Comparison of ENCODE assay signal across 32 cellular contexts in genomic region chr11:128871165-128871564, GRCh38. TPM values are rescaled to one million over a fixed set of nuclear protein-coding genes. Genes with fewer than 3 reads are reported as not detected.
"Had no signal": no experiment of that assay in that cellular context is flagged by ENCODE, and none has a peak within 500 bp of the region (broad histone marks: within the 10 kb centered on the region; RNA-seq: fewer than 3 reads in every experiment).

No MANE protein-coding gene starts in this region.

- H3K36me3 Mint-ChIP-seq: activated naive CD8-positive, alpha-beta T cell; mesothelial cell of epicardium; natural killer cell; stimulated activated memory B cell treated with anti-CD40 and anti-IgM and Interleukin-4, amounts not matched to agents 10 μg/mL and 1 μg/mL and 100 μg/mL, for 72 hours had no signal

- H3K4me1 ChIP-seq: adrenal gland, ascending aorta, esophagus squamous epithelium, gastroesophageal sphincter, left ventricle myocardium inferior, stomach, suprapubic skin, tibial nerve had no signal

- H3K36me3 ChIP-seq: adrenal gland, ascending aorta, brain microvascular endothelial cell, esophagus squamous epithelium, gastroesophageal sphincter, left ventricle myocardium inferior, stomach, suprapubic skin, tibial nerve had no signal

- DNase-seq: activated CD4-positive, alpha-beta T cell treated with anti-CD3 and anti-CD28 coated beads, Interleukin-2, amount 50 U/mL, for 4 hours; activated CD8-positive, alpha-beta memory T cell treated with anti-CD3 and anti-CD28 coated beads for 24 hours; activated CD8-positive, alpha-beta memory T cell treated with anti-CD3 and anti-CD28 coated beads, Interleukin-2, amount 50 U/mL, for 4 hours; activated naive CD4-positive, alpha-beta T cell; activated T-cell treated with anti-CD3 and anti-CD28 coated beads, Interleukin-2, amount 50 U/mL, for 4 hours; adrenal gland; brain microvascular endothelial cell; central memory CD4-positive, alpha-beta T cell; dermis blood vessel endothelial cell; effector memory CD8-positive, alpha-beta T cell; esophagus squamous epithelium; head of caudate nucleus; kidney glomerular epithelial cell; left ventricle myocardium inferior; natural killer cell; nucleus accumbens; small intestine; stimulated activated CD4-positive, alpha-beta T cell treated with anti-CD3 and anti-CD28 coated beads, Interleukin-15, amount 100 ng/mL, for 24 hours; stomach; T-helper 9 cell had no signal

- H3K4me3 Mint-ChIP-seq: activated naive CD8-positive, alpha-beta T cell; activated T-cell treated with anti-CD3 and anti-CD28 coated beads, Interleukin-2, amount 50 U/mL, for 4 hours; effector memory CD8-positive, alpha-beta T cell; mesothelial cell of epicardium; natural killer cell; stimulated activated memory B cell treated with anti-CD40 and anti-IgM and Interleukin-4, amounts not matched to agents 10 μg/mL and 1 μg/mL and 100 μg/mL, for 72 hours had no signal

- H3K9me3 ChIP-seq: adrenal gland, ascending aorta, esophagus squamous epithelium, gastroesophageal sphincter, left ventricle myocardium inferior, stomach, suprapubic skin, tibial nerve had no signal

- FAIRE-seq: small intestine, urothelium cell line had no signal

- H3K9me3 Mint-ChIP-seq: activated T-cell treated with anti-CD3 and anti-CD28 coated beads, Interleukin-2, amount 50 U/mL, for 4 hours; activated T-helper 2 cell treated with anti-CD3 and anti-CD28 coated beads, Interferon-gamma antibody, Interleukin-2, Interleukin-4, amounts not matched to agents 10 μg/mL and 5 μg/mL and 100 μg/mL, durations not matched to agents 14 hours and 24 hours and 36 hours; effector memory CD8-positive, alpha-beta T cell; mesothelial cell of epicardium; natural killer cell; stimulated activated memory B cell treated with anti-CD40 and anti-IgM and Interleukin-4, amounts not matched to agents 10 μg/mL and 1 μg/mL and 100 μg/mL, for 72 hours had no signal

- ATAC-seq: activated T-cell treated with anti-CD3 and anti-CD28 coated beads, Interleukin-2, amount 50 U/mL, for 4 hours; effector memory CD8-positive, alpha-beta T cell; gastroesophageal sphincter; natural killer cell; sciatic nerve; stimulated activated memory B cell treated with anti-CD40 and anti-IgM and Interleukin-4, amounts not matched to agents 10 μg/mL and 1 μg/mL and 100 μg/mL, for 72 hours had no signal

- H3K27me3 ChIP-seq: adrenal gland, ascending aorta, brain microvascular endothelial cell, esophagus squamous epithelium, gastroesophageal sphincter, suprapubic skin, tibial nerve had no signal

- H3K4me1 Mint-ChIP-seq: mesothelial cell of epicardium; natural killer cell; stimulated activated memory B cell treated with anti-CD40 and anti-IgM and Interleukin-4, amounts not matched to agents 10 μg/mL and 1 μg/mL and 100 μg/mL, for 72 hours had no signal

- H3K4me3 ChIP-seq: adrenal gland, ascending aorta, esophagus squamous epithelium, gastroesophageal sphincter, left ventricle myocardium inferior, stomach, suprapubic skin, tibial nerve had no signal

- H3K27ac Mint-ChIP-seq: activated naive CD8-positive, alpha-beta T cell; activated T-helper 2 cell treated with anti-CD3 and anti-CD28 coated beads, Interferon-gamma antibody, Interleukin-2, Interleukin-4, amounts not matched to agents 10 μg/mL and 5 μg/mL and 100 μg/mL, durations not matched to agents 14 hours and 24 hours and 36 hours; effector memory CD8-positive, alpha-beta T cell; mesothelial cell of epicardium; natural killer cell; stimulated activated memory B cell treated with anti-CD40 and anti-IgM and Interleukin-4, amounts not matched to agents 10 μg/mL and 1 μg/mL and 100 μg/mL, for 72 hours had no signal

- H3K27ac ChIP-seq: adrenal gland, ascending aorta, brain microvascular endothelial cell, esophagus squamous epithelium, gastroesophageal sphincter, left ventricle myocardium inferior, stomach, suprapubic skin, tibial nerve had no signal

RNA-seq across cellular contexts. Expression of gene KCNJ1, which starts 4.1 kb away (rescaled TPM):
- total RNA-seq: activated T-cell treated with anti-CD3 and anti-CD28 coated beads, Interleukin-2, amount 50 U/mL, for 4 hours; activated T-helper 2 cell treated with anti-CD3 and anti-CD28 coated beads, Interferon-gamma antibody, Interleukin-2, Interleukin-4, amounts not matched to agents 10 μg/mL and 5 μg/mL and 100 μg/mL, durations not matched to agents 14 hours and 24 hours and 36 hours; adrenal gland; ascending aorta; left ventricle myocardium inferior; mesothelial cell of epicardium; natural killer cell; stomach; T-helper 1 cell treated with Interleukin-12 subunit alpha and Interleukin-12 subunit beta and Interleukin-4 antibody, amounts not matched to agents 30 ng/mL and 1 ng/mL, for 36 hours; tibial nerve had no signal

RNA-seq across cellular contexts. Expression of gene KCNJ5, which starts 20.0 kb away (rescaled TPM):
- total RNA-seq: activated T-cell treated with anti-CD3 and anti-CD28 coated beads, Interleukin-2, amount 50 U/mL, for 4 hours; activated T-helper 2 cell treated with anti-CD3 and anti-CD28 coated beads, Interferon-gamma antibody, Interleukin-2, Interleukin-4, amounts not matched to agents 10 μg/mL and 5 μg/mL and 100 μg/mL, durations not matched to agents 14 hours and 24 hours and 36 hours; dermis blood vessel endothelial cell; lung microvascular endothelial cell; T-helper 1 cell treated with Interleukin-12 subunit alpha and Interleukin-12 subunit beta and Interleukin-4 antibody, amounts not matched to agents 30 ng/mL and 1 ng/mL, for 36 hours had no signal
